In genomic region chr7:9937944-9938631, GRCh38 we compare ENCODE assay signal across 1 cellular context.
TF ChIP-seq lines count a peak whose summit lies in the region.

No MANE protein-coding gene starts in this region.

TF ChIP-seq in H1, 55 proteins besides CTCF, POLR2A, EP300 and RAD21 (continued from another document):
- no peak for TF ChIP-seq CHD7 (IDR thresholded peaks at IDR 0.05; ENCODE audit: insufficient replicate concordance, low read length)
- no peak for TF ChIP-seq GABPA (IDR thresholded peaks at IDR 0.05; ENCODE audit: borderline replicate concordance, insufficient read depth, low read length)
- TF ChIP-seq SP1 (IDR thresholded peaks at IDR 0.05; ENCODE audit: low read depth, low read length): no peak
- TF ChIP-seq E2F6 (IDR thresholded peaks at IDR 0.05): no peak
- TF ChIP-seq RNF2 (IDR thresholded peaks at IDR 0.05; ENCODE audit: borderline replicate concordance, low read depth, low read length, missing control alignments, poor library complexity, severe bottlenecking): no peak
- TF ChIP-seq ATF2 (IDR thresholded peaks at IDR 0.05; ENCODE audit: low read length): no peak
- TF ChIP-seq TBP (IDR thresholded peaks at IDR 0.05; ENCODE audit: low read depth, low read length): no peak
- TF ChIP-seq EGR1 (IDR thresholded peaks at IDR 0.05; ENCODE audit: borderline replicate concordance, low read depth, low read length): no peak
- TF ChIP-seq SIX5 (IDR thresholded peaks at IDR 0.05; ENCODE audit: low read depth, low read length): no peak
- no peak for TF ChIP-seq FOSL1 (IDR thresholded peaks at IDR 0.05; ENCODE audit: insufficient read depth, low read depth, low read length)
- TF ChIP-seq BRCA1 (IDR thresholded peaks at IDR 0.05; ENCODE audit: low read depth, low read length): no peak
- TF ChIP-seq MAX (IDR thresholded peaks at IDR 0.05): no peak
- TF ChIP-seq NRF1 (IDR thresholded peaks at IDR 0.05; ENCODE audit: low read depth, low read length): no peak
- no peak for TF ChIP-seq POU5F1 (IDR thresholded peaks at IDR 0.05; ENCODE audit: low read depth, low read length)
- TF ChIP-seq SP2 (IDR thresholded peaks at IDR 0.05; ENCODE audit: low read length): no peak
- no peak for TF ChIP-seq CHD1 (IDR thresholded peaks at IDR 0.05; ENCODE audit: low read depth, low read length)
- TF ChIP-seq RXRA (IDR thresholded peaks at IDR 0.05; ENCODE audit: insufficient read depth, low read depth, low read length): no peak
- TF ChIP-seq CBX8 (IDR thresholded peaks at IDR 0.05; ENCODE audit: borderline replicate concordance, low read depth, low read length): no peak
- no peak for TF ChIP-seq GTF2F1 (IDR thresholded peaks at IDR 0.05; ENCODE audit: borderline replicate concordance, low read depth, low read length)
- no peak for TF ChIP-seq RFX5 (IDR thresholded peaks at IDR 0.05; ENCODE audit: borderline replicate concordance, low read depth, low read length)
- no peak for TF ChIP-seq RBBP5 (IDR thresholded peaks at IDR 0.05; ENCODE audit: borderline replicate concordance, low read depth, low read length)
- TF ChIP-seq TEAD4 (IDR thresholded peaks at IDR 0.05; ENCODE audit: low read depth, low read length): 0 out of 2 replicates have a peak, but pooled peaks have one; percentile 22
- TF ChIP-seq ATF3 (IDR thresholded peaks at IDR 0.05; ENCODE audit: insufficient read depth, low read depth, low read length): no peak
- no peak for TF ChIP-seq CBX5 (IDR thresholded peaks at IDR 0.05; ENCODE audit: low read depth, low read length)
- TF ChIP-seq USF2 (IDR thresholded peaks at IDR 0.05; ENCODE audit: low read length): no peak
- TF ChIP-seq KDM5A (IDR thresholded peaks at IDR 0.05; ENCODE audit: low read length): no peak
- no peak for TF ChIP-seq SIRT6 (IDR thresholded peaks at IDR 0.05; ENCODE audit: low read length)
- TF ChIP-seq HDAC6 (IDR thresholded peaks at IDR 0.05; ENCODE audit: low read depth, low read length): no peak
- TF ChIP-seq SIN3A (conservative IDR thresholded peaks at IDR 0.05 in 1 of 2, IDR thresholded peaks at IDR 0.05 in 1 of 2; ENCODE audit: low read depth in 1 of 2, low read length in 2 of 2): no peak
- no peak for TF ChIP-seq KDM4A (IDR thresholded peaks at IDR 0.05; ENCODE audit: low read depth, low read length, severe bottlenecking)
- TF ChIP-seq CTBP2 (IDR thresholded peaks at IDR 0.05; ENCODE audit: borderline replicate concordance, insufficient read depth, insufficient read length, low read length): no peak
- TF ChIP-seq JUND (IDR thresholded peaks at IDR 0.05; ENCODE audit: low read length): peak; percentile 87
- TF ChIP-seq HDAC2 (IDR thresholded peaks at IDR 0.05; ENCODE audit: borderline replicate concordance in 1 of 2, low read depth in 2 of 2, low read length in 2 of 2): 0 out of 4 replicates have a peak, but pooled peaks of 1 of the 2 experiments have one; percentile 15
- no peak for TF ChIP-seq ZNF274 (IDR thresholded peaks at IDR 0.05; ENCODE audit: borderline replicate concordance, extremely low read depth, low read length)
- TF ChIP-seq POLR2AphosphoS5 (IDR thresholded peaks at IDR 0.05; ENCODE audit: low read depth, low read length): no peak
- no peak for TF ChIP-seq SP4 (IDR thresholded peaks at IDR 0.05; ENCODE audit: low read length)
